Comparison of ENCODE assay signal across 21 cellular contexts in genomic region chr11:10443152-10443551, GRCh38. TPM values are rescaled to one million over a fixed set of nuclear protein-coding genes. Genes with fewer than 3 reads are reported as not detected.
A peak's percentile ranks its signal among the peaks of the same experiment; 100 is the strongest.
DNase-seq lines count a peak whose midpoint lies in the region; ATAC-seq lines count a peak whose summit lies in the region.
"Had no signal": no experiment of that assay in that cellular context is flagged by ENCODE, and none has a peak within 500 bp of the region (broad histone marks: within the 10 kb centered on the region; RNA-seq: fewer than 3 reads in every experiment).

No MANE protein-coding gene starts in this region.

- ATAC-seq in activated T-cell treated with anti-CD3 and anti-CD28 coated beads, Interleukin-2, amount 50 U/mL, for 72 hours (replicated peaks in 1 of 2) = peak; percentile 66 to 74
- ATAC-seq in memory B cell (ENCODE audit: low read depth) = no peak
- no peak for ATAC-seq in aorta (ENCODE audit: low FRiP score)
- no peak for ATAC-seq in GM19397 (IDR thresholded peaks at IDR 0.05; ENCODE audit: unreplicated experiment)
- ATAC-seq: esophagus mucosa had no signal

- H4K20me1 ChIP-seq in GM23248 (ENCODE audit: insufficient read depth) = no peaks in the 10 kb centered on the region

- H3K27ac ChIP-seq in GM23248 = no peak overlapping the region
- no peak overlapping the region for H3K27ac ChIP-seq in aorta (ENCODE audit: low read depth in 1 of 2, low read length in 2 of 2)
- H3K27ac ChIP-seq: C4-2B, PC-9, vagina, VCaP had no signal

- H3F3A ChIP-seq in GM23248 (ENCODE audit: insufficient read depth) = no peaks in the 10 kb centered on the region

- no peak overlapping the region for H3K9ac ChIP-seq in GM23248

- H3K9me3 Mint-ChIP-seq in activated CD4-positive, alpha-beta T cell treated with anti-CD3 and anti-CD28 coated beads, Interleukin-2, amount 10 ng/mL, durations not matched to agents 24 days and 14 days = no peaks in the 10 kb centered on the region
- no peaks in the 10 kb centered on the region for H3K9me3 Mint-ChIP-seq in activated T-cell treated with anti-CD3 and anti-CD28 coated beads, Interleukin-2, amount 50 U/mL, for 72 hours
- H3K9me3 Mint-ChIP-seq in memory B cell = no peaks in the 10 kb centered on the region

- H3K27ac Mint-ChIP-seq in activated CD4-positive, alpha-beta T cell treated with anti-CD3 and anti-CD28 coated beads, Interleukin-2, amount 10 ng/mL, durations not matched to agents 24 days and 14 days = peak overlapping the region; percentile 39
- no peak overlapping the region for H3K27ac Mint-ChIP-seq in activated T-cell treated with anti-CD3 and anti-CD28 coated beads, Interleukin-2, amount 50 U/mL, for 72 hours
- peak overlapping the region; percentile 20 for H3K27ac Mint-ChIP-seq in memory B cell

- H3K4me3 ChIP-seq in GM23248 = no peak overlapping the region
- no peak overlapping the region for H3K4me3 ChIP-seq in aorta (ENCODE audit: low read length in 2 of 2)
- H3K4me3 ChIP-seq: PC-9, smooth muscle cell, vagina had no signal

- H3K4me2 ChIP-seq in GM23248 (ENCODE audit: unreplicated experiment) = no peak overlapping the region
- H3K4me2 ChIP-seq: PC-9, smooth muscle cell had no signal

- in situ Hi-C loops in GM23248 (cut with MboI) = no loop called here

- 51 to 66% methylated on average over 7 of the region's 7 CpGs for WGBS in GM23248 (ENCODE audit: low coverage in 1 of 2, low lambda C conversion rate in 2 of 2, missing lambda C conversion rate in 2 of 2), 2 experiments
- 93 to 96% methylated on average over 7 of the region's 7 CpGs for WGBS in aorta, 2 donors

- intact Hi-C loops in activated CD4-positive, alpha-beta T cell treated with anti-CD3 and anti-CD28 coated beads, Interleukin-2, amount 10 ng/mL, durations not matched to agents 24 days and 14 days (cut with micrococcal nuclease) = no loop called here
- intact Hi-C loops in aorta (cut with DNase I) = no loop called here

- no peaks in the 10 kb centered on the region for H3K4me1 ChIP-seq in GM23248 (ENCODE audit: insufficient read depth)
- H3K4me1 ChIP-seq in aorta (ENCODE audit: control insufficient read depth in 1 of 2, insufficient read depth in 2 of 2, low read length in 2 of 2) = no peaks in the 10 kb centered on the region
- H3K4me1 ChIP-seq: vagina had no signal

- DNase-seq in activated CD4-positive, alpha-beta T cell treated with anti-CD3 and anti-CD28 coated beads, Interleukin-2, amount 10 ng/mL, durations not matched to agents 24 days and 14 days = peak; percentile 54
- DNase-seq in activated CD4-positive, alpha-beta T cell treated with anti-CD3 and anti-CD28 coated beads, Interleukin-2, amount 50 U/mL, for 4 hours = no peak
- DNase-seq in GM23248 = peak; percentile 51
- DNase-seq in activated T-cell treated with anti-CD3 and anti-CD28 coated beads, Interleukin-2, amount 50 U/mL, for 72 hours = peak; percentile 40 to 58
- DNase-seq in memory B cell (ENCODE audit: low spot score in 2 of 2) = no peak
- no peak for DNase-seq in AG20443 (ENCODE audit: low spot score)
- DNase-seq in aorta = no peak
- DNase-seq: activated gamma-delta T cell treated with Interleukin-2 at 50 U/mL for 16 hours; effector CD8-positive, alpha-beta T cell; kidney glomerular epithelial cell; NCI-H146; NCI-H774; occipital lobe; PC-9; stimulated activated CD8-positive, alpha-beta memory T cell treated with anti-CD3 and anti-CD28 coated beads, Interleukin-4, amount 100 ng/mL, for 48 hours had no signal

- no peaks in the 10 kb centered on the region for H3K79me2 ChIP-seq in GM23248 (ENCODE audit: insufficient read depth)

- H3K27me3 ChIP-seq in GM23248 (replicated peaks; ENCODE audit: insufficient read depth) = no peaks in the 10 kb centered on the region
- H3K27me3 ChIP-seq in aorta (ENCODE audit: control insufficient read depth in 1 of 2, insufficient read depth in 2 of 2, low read length in 1 of 2) = no peaks in the 10 kb centered on the region
- H3K27me3 ChIP-seq: vagina had no signal

- H3K36me3 ChIP-seq in GM23248 (ENCODE audit: low read depth) = no peaks in the 10 kb centered on the region
- H3K36me3 ChIP-seq in aorta (ENCODE audit: control insufficient read depth in 1 of 2, insufficient read depth in 2 of 2, low read length in 1 of 2) = no peaks in the 10 kb centered on the region
- H3K36me3 ChIP-seq: vagina had no signal

- H2AFZ ChIP-seq in GM23248 = no peak overlapping the region
- H2AFZ ChIP-seq: PC-9 had no signal

- peaks cover 2% of the 10 kb centered on the region for H3K36me3 Mint-ChIP-seq in activated CD4-positive, alpha-beta T cell treated with anti-CD3 and anti-CD28 coated beads, Interleukin-2, amount 10 ng/mL, durations not matched to agents 24 days and 14 days (ENCODE audit: low read depth)
- H3K36me3 Mint-ChIP-seq in activated T-cell treated with anti-CD3 and anti-CD28 coated beads, Interleukin-2, amount 50 U/mL, for 72 hours (ENCODE audit: insufficient read depth in 2 of 2) = no peaks in the 10 kb centered on the region
- no peaks in the 10 kb centered on the region for H3K36me3 Mint-ChIP-seq in memory B cell

- peaks cover 21% of the 10 kb centered on the region for H3K27me3 Mint-ChIP-seq in activated CD4-positive, alpha-beta T cell treated with anti-CD3 and anti-CD28 coated beads, Interleukin-2, amount 10 ng/mL, durations not matched to agents 24 days and 14 days
- no peaks in the 10 kb centered on the region for H3K27me3 Mint-ChIP-seq in activated T-cell treated with anti-CD3 and anti-CD28 coated beads, Interleukin-2, amount 50 U/mL, for 72 hours (ENCODE audit: low read depth)
- no peaks in the 10 kb centered on the region for H3K27me3 Mint-ChIP-seq in memory B cell

- no peaks in the 10 kb centered on the region for H3K9me2 ChIP-seq in GM23248 (ENCODE audit: insufficient read depth)

- peaks cover 37% of the 10 kb centered on the region for H3K4me1 Mint-ChIP-seq in activated CD4-positive, alpha-beta T cell treated with anti-CD3 and anti-CD28 coated beads, Interleukin-2, amount 10 ng/mL, durations not matched to agents 24 days and 14 days
- H3K4me1 Mint-ChIP-seq in activated T-cell treated with anti-CD3 and anti-CD28 coated beads, Interleukin-2, amount 50 U/mL, for 72 hours (ENCODE audit: low read depth) = peaks cover 51% of the 10 kb centered on the region
- H3K4me1 Mint-ChIP-seq in memory B cell = peaks cover 25% of the 10 kb centered on the region

- H3K4me3 Mint-ChIP-seq in activated CD4-positive, alpha-beta T cell treated with anti-CD3 and anti-CD28 coated beads, Interleukin-2, amount 10 ng/mL, durations not matched to agents 24 days and 14 days = no peak overlapping the region
- peak overlapping the region in 1 of 2 donors; percentile 7 for H3K4me3 Mint-ChIP-seq in activated T-cell treated with anti-CD3 and anti-CD28 coated beads, Interleukin-2, amount 50 U/mL, for 72 hours
- H3K4me3 Mint-ChIP-seq in memory B cell = no peak overlapping the region

- H3K9me3 ChIP-seq in GM23248 (ENCODE audit: low read depth) = no peaks in the 10 kb centered on the region
- no peaks in the 10 kb centered on the region for H3K9me3 ChIP-seq in aorta (ENCODE audit: control insufficient read depth, low read length)
- H3K9me3 ChIP-seq: vagina had no signal

RNA-seq across cellular contexts. Expression of gene AMPD3, which starts 11.9 kb away (rescaled TPM):
- total RNA-seq in activated CD4-positive, alpha-beta T cell treated with anti-CD3 and anti-CD28 coated beads, Interleukin-2, amount 10 ng/mL, durations not matched to agents 24 days and 14 days = 14.5 and 18.3 TPM in 2 replicates
- total RNA-seq in GM23248 (2014; rRNA removed; shearing (Covaris generic)) = 4.9 and 6.4 TPM in 2 replicates
- polyA plus RNA-seq in GM23248 (2016; fragmentation: Nextera tagmentation; extraction: Ambion mirVana) = 3.3 and 3.6 TPM in 2 replicates
- total RNA-seq in activated T-cell treated with anti-CD3 and anti-CD28 coated beads, Interleukin-2, amount 50 U/mL, for 72 hours = 10 to 100 TPM; 21.6 to 28.8 TPM
- 10 to 100 TPM in 1 of 2 donors, 1 to 10 TPM in 1; 7.8 to 16.9 TPM for total RNA-seq in aorta
- 1 to 10 TPM; 2.5 to 3.8 TPM for polyA plus RNA-seq in aorta

Comparison
In these comparisons a context has a peak if more than half of its experiments do, and no peak if none do; other contexts are left out.
1. DNase-seq: peak in activated CD4-positive, alpha-beta T cell treated with anti-CD3 and anti-CD28 coated beads, Interleukin-2, amount 10 ng/mL, durations not matched to agents 24 days and 14 days (single experiment), GM23248 (single experiment) and activated T-cell treated with anti-CD3 and anti-CD28 coated beads, Interleukin-2, amount 50 U/mL, for 72 hours (2 of 2); none in activated CD4-positive, alpha-beta T cell treated with anti-CD3 and anti-CD28 coated beads, Interleukin-2, amount 50 U/mL, for 4 hours (0 of 2), memory B cell (0 of 2), AG20443 (single experiment) and aorta (0 of 2).
2. ATAC-seq: peak in activated T-cell treated with anti-CD3 and anti-CD28 coated beads, Interleukin-2, amount 50 U/mL, for 72 hours (2 of 2); none in memory B cell (single experiment), aorta (single experiment) and GM19397 (single experiment).